ENCODE assay signal across 16 cellular contexts in genomic region chr2:9480157-9480556, GRCh38.
DNase-seq lines count a peak whose midpoint lies in the region; ATAC-seq lines count a peak whose summit lies in the region.
"Had no signal": no experiment of that assay in that cellular context is flagged by ENCODE, and none has a peak within 500 bp of the region (broad histone marks: within the 10 kb centered on the region; RNA-seq: fewer than 3 reads in every experiment).

No MANE protein-coding gene starts in this region.

- peaks cover 35% of the 10 kb centered on the region for H3K4me1 Mint-ChIP-seq in stimulated activated naive CD8-positive, alpha-beta T cell treated with anti-CD3 and anti-CD28 coated beads, Interleukin-15, Interleukin-2, amounts not matched to agents 100 ng/mL and 50 ng/mL, for 24 hours (ENCODE audit: low read depth)
- H3K4me1 Mint-ChIP-seq in effector memory CD8-positive, alpha-beta T cell (ENCODE audit: low read depth in 2 of 2) = peaks cover 26 to 36% of the 10 kb centered on the region in 2 donors
- H3K4me1 Mint-ChIP-seq in stimulated activated naive CD8-positive, alpha-beta T cell treated with anti-CD3 and anti-CD28 coated beads, Interleukin-15, amount 100 ng/mL, for 72 hours = peaks cover 41% of the 10 kb centered on the region

- H3K27ac Mint-ChIP-seq in stimulated activated naive CD8-positive, alpha-beta T cell treated with anti-CD3 and anti-CD28 coated beads, Interleukin-15, Interleukin-2, amounts not matched to agents 100 ng/mL and 50 ng/mL, for 24 hours = peak overlapping the region; percentile 19
- H3K27ac Mint-ChIP-seq in effector memory CD8-positive, alpha-beta T cell = peak overlapping the region; percentile 16 to 35
- H3K27ac Mint-ChIP-seq in stimulated activated naive CD8-positive, alpha-beta T cell treated with anti-CD3 and anti-CD28 coated beads, Interleukin-15, amount 100 ng/mL, for 72 hours = peak overlapping the region; percentile 38 to 67

- peaks cover 65% of the 10 kb centered on the region for H3K36me3 Mint-ChIP-seq in stimulated activated naive CD8-positive, alpha-beta T cell treated with anti-CD3 and anti-CD28 coated beads, Interleukin-15, Interleukin-2, amounts not matched to agents 100 ng/mL and 50 ng/mL, for 24 hours (ENCODE audit: low read depth)
- H3K36me3 Mint-ChIP-seq in effector memory CD8-positive, alpha-beta T cell (ENCODE audit: insufficient read depth) = peaks cover 58% of the 10 kb centered on the region

- DNase-seq in stimulated activated naive CD8-positive, alpha-beta T cell treated with anti-CD3 and anti-CD28 coated beads, Interleukin-15, Interleukin-2, amounts not matched to agents 100 U/mL and 50 U/mL, for 24 hours = no peak
- DNase-seq in SK-N-MC (ENCODE audit: low read depth, low spot score) (no peak), NOMO-1 treated with dmso at 0.1 percent for 144 hours (lab: John Stamatoyannopoulos, UW; ENCODE audit: unreplicated experiment) (no peak), NCI-H2196 (lab: John Stamatoyannopoulos, UW; ENCODE audit: unreplicated experiment) (no peak)
- DNase-seq in effector memory CD8-positive, alpha-beta T cell = no peak
- DNase-seq in stimulated activated naive CD8-positive, alpha-beta T cell treated with anti-CD3 and anti-CD28 coated beads, Interleukin-15, amount 100 ng/mL, for 72 hours = no peak
- DNase-seq: Calu3, NCI-H1048, NCI-H1436 treated with DMSO at 0.1 percent for 48 hours, NCI-H2029 treated with DMSO at 0.1 percent for 48 hours, NCI-H2171 treated with DMSO at 0.1 percent for 48 hours, NCI-H748 treated with DMSO at 0.1 percent for 48 hours had no signal

- H3K27me3 Mint-ChIP-seq in stimulated activated naive CD8-positive, alpha-beta T cell treated with anti-CD3 and anti-CD28 coated beads, Interleukin-15, Interleukin-2, amounts not matched to agents 100 ng/mL and 50 ng/mL, for 24 hours = no peaks in the 10 kb centered on the region
- no peaks in the 10 kb centered on the region for H3K27me3 Mint-ChIP-seq in effector memory CD8-positive, alpha-beta T cell
- no peaks in the 10 kb centered on the region for H3K27me3 Mint-ChIP-seq in stimulated activated naive CD8-positive, alpha-beta T cell treated with anti-CD3 and anti-CD28 coated beads, Interleukin-15, amount 100 ng/mL, for 72 hours

- peak overlapping the region; percentile 9; the same call in 1 of the 2 replicates for H3K27ac ChIP-seq in SK-N-MC
- H3K27ac ChIP-seq: SJSA1 had no signal

- no peak overlapping the region for H3K4me3 Mint-ChIP-seq in stimulated activated naive CD8-positive, alpha-beta T cell treated with anti-CD3 and anti-CD28 coated beads, Interleukin-15, Interleukin-2, amounts not matched to agents 100 ng/mL and 50 ng/mL, for 24 hours
- H3K4me3 Mint-ChIP-seq in effector memory CD8-positive, alpha-beta T cell = no peak overlapping the region
- no peak overlapping the region for H3K4me3 Mint-ChIP-seq in stimulated activated naive CD8-positive, alpha-beta T cell treated with anti-CD3 and anti-CD28 coated beads, Interleukin-15, amount 100 ng/mL, for 72 hours
- H3K4me3 Mint-ChIP-seq: CD14-positive monocyte had no signal

- H3K4me3 ChIP-seq in SK-N-MC = no peak overlapping the region
- H3K4me3 ChIP-seq: SJSA1 had no signal

- H3K9ac ChIP-seq in SK-N-MC (ENCODE audit: insufficient read length) = no peak overlapping the region

- H3K9me3 ChIP-seq in SK-N-MC (ENCODE audit: low read depth, low read length) = no peaks in the 10 kb centered on the region
- H3K9me3 ChIP-seq: SJSA1 had no signal

- H3K36me3 ChIP-seq in SK-N-MC (ENCODE audit: insufficient read depth, low read length) = peaks cover 61% of the 10 kb centered on the region

- ATAC-seq in stimulated activated naive CD8-positive, alpha-beta T cell treated with anti-CD3 and anti-CD28 coated beads, Interleukin-15, Interleukin-2, amounts not matched to agents 100 U/mL and 50 U/mL, for 24 hours = no peak
- no peak for ATAC-seq in effector memory CD8-positive, alpha-beta T cell (replicated peaks)
- ATAC-seq in stimulated activated naive CD8-positive, alpha-beta T cell treated with anti-CD3 and anti-CD28 coated beads, Interleukin-15, amount 100 ng/mL, for 72 hours = no peak
- no peak for ATAC-seq in GM19463 (IDR thresholded peaks at IDR 0.05; ENCODE audit: unreplicated experiment)

- no peaks in the 10 kb centered on the region for H3K9me3 Mint-ChIP-seq in stimulated activated naive CD8-positive, alpha-beta T cell treated with anti-CD3 and anti-CD28 coated beads, Interleukin-15, Interleukin-2, amounts not matched to agents 100 ng/mL and 50 ng/mL, for 24 hours
- H3K9me3 Mint-ChIP-seq in effector memory CD8-positive, alpha-beta T cell = no peaks in the 10 kb centered on the region
- H3K9me3 Mint-ChIP-seq in stimulated activated naive CD8-positive, alpha-beta T cell treated with anti-CD3 and anti-CD28 coated beads, Interleukin-15, amount 100 ng/mL, for 72 hours = peaks cover 0 to 7% of the 10 kb centered on the region in 2 donors
- H3K9me3 Mint-ChIP-seq: CD14-positive monocyte had no signal
